In the genomic region with DNA sequence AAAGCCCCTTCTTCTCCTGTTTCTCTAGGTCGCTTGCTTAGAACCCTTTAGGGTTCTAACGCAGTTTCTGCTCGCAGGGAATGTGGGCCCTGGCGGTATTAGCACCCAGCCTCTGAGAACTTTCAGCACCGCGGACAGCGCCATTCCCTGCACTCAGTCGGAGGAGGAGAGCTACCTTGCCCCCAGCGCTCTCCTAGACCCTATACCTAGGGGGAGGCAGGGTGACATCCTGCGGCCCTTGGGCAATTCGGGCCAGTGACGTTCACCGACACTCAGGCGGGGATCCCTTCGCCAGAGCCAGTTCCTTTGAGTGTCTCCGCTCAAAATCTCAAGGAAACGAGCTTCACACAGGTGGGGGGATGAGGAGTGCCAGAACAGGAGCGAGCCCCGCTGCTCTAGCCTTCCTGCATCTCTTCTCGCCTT, we compare ENCODE assay signal across 1 cellular context.
TF ChIP-seq lines count a peak whose summit lies in the region.

No MANE protein-coding gene starts in this region.

TF ChIP-seq in endothelial cell of umbilical vein, 7 proteins besides CTCF, POLR2A, EP300 and RAD21 (continued from another document):
- TF ChIP-seq, protein P1, sequence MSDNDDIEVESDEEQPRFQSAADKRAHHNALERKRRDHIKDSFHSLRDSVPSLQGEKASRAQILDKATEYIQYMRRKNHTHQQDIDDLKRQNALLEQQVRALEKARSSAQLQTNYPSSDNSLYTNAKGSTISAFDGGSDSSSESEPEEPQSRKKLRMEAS (IDR thresholded peaks at IDR 0.05; ENCODE audit: insufficient read depth, insufficient read length), result no peak
- TF ChIP-seq MYC (IDR thresholded peaks at IDR 0.05; ENCODE audit: low read depth, low read length) (no peak), POLR2AphosphoS5 (IDR thresholded peaks at IDR 0.05; ENCODE audit: insufficient read depth, low read depth, low read length) (no peak), GATA2 (IDR thresholded peaks at IDR 0.05; ENCODE audit: insufficient read depth, insufficient read length, low read depth, low read length) (no peak)
